In genomic region chr1:171084879-171085278, GRCh38 we compare ENCODE assay signal across 25 cellular contexts.
"Had no signal": no experiment of that assay in that cellular context is flagged by ENCODE, and none has a peak within 500 bp of the region (broad histone marks: within the 10 kb centered on the region; RNA-seq: fewer than 3 reads in every experiment).

No MANE protein-coding gene starts in this region.

- FAIRE-seq: endometrium had no signal

- H3K4me3 ChIP-seq: colonic mucosa, esophagus squamous epithelium, gastroesophageal sphincter, heart left ventricle, hepatocyte, left ventricle myocardium inferior, lower lobe of right lung, mucosa of descending colon had no signal

- H3K9me3 Mint-ChIP-seq: dendritic cell treated with granulocyte-macrophage colony-stimulating factor and Interleukin-4, amounts not matched to agents 40 ng/mL and 50 ng/mL, for 4 days; effector memory CD8-positive, alpha-beta T cell; endodermal cell; mesothelial cell of epicardium had no signal

- H3K4me1 Mint-ChIP-seq: endodermal cell, immature natural killer cell had no signal

- H3K27me3 Mint-ChIP-seq: dendritic cell treated with granulocyte-macrophage colony-stimulating factor and Interleukin-4, amounts not matched to agents 40 ng/mL and 50 ng/mL, for 4 days had no signal

- H3K36me3 Mint-ChIP-seq: immature natural killer cell, mesothelial cell of epicardium had no signal

- H3K4me3 Mint-ChIP-seq: dendritic cell treated with granulocyte-macrophage colony-stimulating factor and Interleukin-4, amounts not matched to agents 40 ng/mL and 50 ng/mL, for 4 days; effector memory CD8-positive, alpha-beta T cell; endodermal cell; immature natural killer cell; mesothelial cell of epicardium had no signal

- ATAC-seq: effector memory CD8-positive, alpha-beta T cell; esophagus mucosa; foreskin keratinocyte; gastroesophageal sphincter; left colon; lower lobe of right lung; mucosa of descending colon had no signal

- DNase-seq: colonic mucosa; cortex of kidney; effector CD8-positive, alpha-beta T cell; effector memory CD8-positive, alpha-beta T cell; endodermal cell; erythroblast; esophagus squamous epithelium; foreskin keratinocyte; heart left ventricle; hypothalamus; immature natural killer cell; islet precursor cell; kidney; kidney glomerular epithelial cell; left colon; left ventricle myocardium inferior; lower lobe of right lung; mesenchymal stem cell; mucosa of descending colon had no signal

- H3K27ac Mint-ChIP-seq: dendritic cell treated with granulocyte-macrophage colony-stimulating factor and Interleukin-4, amounts not matched to agents 40 ng/mL and 50 ng/mL, for 4 days; effector memory CD8-positive, alpha-beta T cell; endodermal cell; immature natural killer cell; mesothelial cell of epicardium had no signal
